17 cellular contexts compared by ENCODE assay signal in genomic region chr20:2817891-2818595, GRCh38. TPM values are rescaled to one million over a fixed set of nuclear protein-coding genes. Genes with fewer than 3 reads are reported as not detected.
DNase-seq lines count a peak whose midpoint lies in the region; ATAC-seq, FAIRE-seq and TF ChIP-seq lines count a peak whose summit lies in the region.
"Had no signal": no experiment of that assay in that cellular context is flagged by ENCODE, and none has a peak within 500 bp of the region (broad histone marks: within the 10 kb centered on the region; RNA-seq: fewer than 3 reads in every experiment).

No MANE protein-coding gene starts in this region.

- no peak overlapping the region for H2AFZ ChIP-seq in DND-41 (ENCODE audit: low read depth, low read length)

- H3K79me2 ChIP-seq in DND-41 (ENCODE audit: insufficient read depth, low read length) = no peaks in the 10 kb centered on the region

- ATAC-seq in DND-41 (ENCODE audit: insufficient read depth, low read depth) (no peak), omental fat pad (ENCODE audit: low FRiP score) (no peak), HG02885 (IDR thresholded peaks at IDR 0.05; ENCODE audit: poor library complexity, unreplicated experiment) (no peak)
- ATAC-seq: WTC11 had no signal

- H3K9ac ChIP-seq in DND-41 (ENCODE audit: low read depth, low read length) = no peak overlapping the region

- H3K4me3 ChIP-seq in DND-41 (ENCODE audit: low read depth in 1 of 2, low read length in 2 of 2) = no peak overlapping the region

- no peak overlapping the region for H3K4me2 ChIP-seq in DND-41 (ENCODE audit: insufficient read depth, low read length)

- peaks cover 33% of the 10 kb centered on the region for H3K27me3 ChIP-seq in DND-41 (ENCODE audit: insufficient read depth, low read length, poor library complexity)

- no peak overlapping the region for H3K27ac ChIP-seq in DND-41 (ENCODE audit: low read length)
- H3K27ac ChIP-seq: epithelial cell of prostate had no signal

- H3K36me3 ChIP-seq in DND-41 (ENCODE audit: insufficient read depth, low read length) = no peaks in the 10 kb centered on the region

- H3K4me1 ChIP-seq in DND-41 (ENCODE audit: insufficient read depth, low read length) = peaks cover 19% of the 10 kb centered on the region

- DNase-seq in DND-41 = peak; percentile 2
- DNase-seq in omental fat pad (ENCODE audit: low spot score) = peak; percentile 49
- no peak for DNase-seq in occipital lobe (lab: John Stamatoyannopoulos, UW)
- no peak for DNase-seq in A172 (ENCODE audit: low spot score)
- DNase-seq: activated gamma-delta T cell; anterior cingulate cortex; mesenchymal stem cell; NCI-H2081; NCI-H510A treated with DMSO at 0.1 percent for 48 hours; stimulated activated CD4-positive, alpha-beta T cell treated with anti-CD3 and anti-CD28 coated beads, Interleukin-1b, Interleukin-23, amount 100 ng/mL, for 48 hours; T-helper 2 cell had no signal

- FAIRE-seq in endometrium (lab: Jason Lieb, UNC) = peak; percentile 82

- peaks cover 71% of the 10 kb centered on the region for H4K20me1 ChIP-seq in DND-41 (ENCODE audit: insufficient read depth, low read length)

- no peaks in the 10 kb centered on the region for H3K9me3 ChIP-seq in DND-41 (ENCODE audit: insufficient read depth, low read length, severe bottlenecking)

- TF ChIP-seq CTCF in DND-41 (IDR thresholded peaks at IDR 0.05; ENCODE audit: borderline replicate concordance, extremely low read depth, low read length, poor library complexity, severe bottlenecking) (no peak), omental fat pad (IDR thresholded peaks at IDR 0.05) (no peak)

RNA-seq across cellular contexts. Expression of gene TMEM239, which starts 1.9 kb away (rescaled TPM):
- total RNA-seq in omental fat pad (not detected), occipital lobe (not detected)
- total RNA-seq in A172 (2014; rRNA removed; shearing (Covaris generic)) = not detected in 2 replicates
- total RNA-seq: chondrocyte, subcutaneous adipose tissue, WTC11 had no signal

RNA-seq across cellular contexts. Expression of gene C20orf141, which starts 3.3 kb away (rescaled TPM):
- total RNA-seq in omental fat pad (1 to 10 TPM in 2 of 4 donors, not detected in 2; 1.2 to 1.4 TPM), occipital lobe (not detected)
- total RNA-seq in A172 (2014; rRNA removed; shearing (Covaris generic)) = not detected in 2 replicates
- total RNA-seq: chondrocyte, WTC11 had no signal

RNA-seq across cellular contexts. Expression of gene CPXM1, which starts 17.6 kb away (rescaled TPM):
- 10 to 100 TPM; 22.1 to 74.1 (median 32.3) TPM for total RNA-seq in omental fat pad
- total RNA-seq in occipital lobe = 7.8 TPM
- total RNA-seq in A172 (2014; rRNA removed; shearing (Covaris generic)) = not detected in 2 replicates

RNA-seq across cellular contexts. Expression of gene PCED1A, which starts 22.4 kb away (rescaled TPM):
- 10 to 100 TPM; 21.5 to 46.7 (median 33.3) TPM for total RNA-seq in omental fat pad
- total RNA-seq in occipital lobe = 22.0 TPM
- 11.9 and 13.2 TPM in 2 replicates for total RNA-seq in A172 (2014; rRNA removed; shearing (Covaris generic))

RNA-seq across cellular contexts. Expression of gene VPS16, which starts 22.5 kb away (rescaled TPM):
- total RNA-seq in omental fat pad = 10 to 100 TPM; 24.0 to 34.0 (median 27.7) TPM
- 51.3 TPM for total RNA-seq in occipital lobe
- total RNA-seq in A172 (2014; rRNA removed; shearing (Covaris generic)) = 44.1 and 48.1 TPM in 2 replicates

Comparison
In these comparisons a context has a peak if more than half of its experiments do, and no peak if none do; other contexts are left out.
1. DNase-seq: peak in DND-41 (single experiment) and omental fat pad (single experiment); none in occipital lobe (single experiment) and A172 (single experiment).